ENCODE assay signal across 16 cellular contexts in genomic region chr17:81082177-81083073, GRCh38. TPM values are rescaled to one million over a fixed set of nuclear protein-coding genes. Genes with fewer than 3 reads are reported as not detected.
A peak's percentile ranks its signal among the peaks of the same experiment; 100 is the strongest.
DNase-seq lines count a peak whose midpoint lies in the region; ATAC-seq and TF ChIP-seq lines count a peak whose summit lies in the region.
"Had no signal": no experiment of that assay in that cellular context is flagged by ENCODE, and none has a peak within 500 bp of the region (broad histone marks: within the 10 kb centered on the region; RNA-seq: fewer than 3 reads in every experiment).

No MANE protein-coding gene starts in this region.

- H3K4me1 ChIP-seq in esophagus squamous epithelium, result peaks cover 29 to 77% (median 47%) of the 10 kb centered on the region in 3 donors
- H3K4me1 ChIP-seq in lower lobe of right lung, result peaks cover 53% of the 10 kb centered on the region

- CTCF ChIA-PET in activated CD4-positive, alpha-beta memory T cell treated with anti-CD3 and anti-CD28 coated beads for 36 hours (lab: Charles Lee), result no interaction called here

- TF ChIP-seq POLR2A in esophagus squamous epithelium (IDR thresholded peaks at IDR 0.05), result no peak

- no peak overlapping the region for H3K4me3 Mint-ChIP-seq in stimulated activated effector memory CD8-positive, alpha-beta T cell treated with anti-CD3 and anti-CD28 coated beads, Interleukin-12 subunit alpha, Interleukin-12 subunit beta, amount 100 ng/mL, for 72 hours
- H3K4me3 Mint-ChIP-seq in activated CD4-positive, alpha-beta memory T cell treated with anti-CD3 and anti-CD28 coated beads for 36 hours, result no peak overlapping the region
- H3K4me3 Mint-ChIP-seq: B cell had no signal

- POLR2A ChIA-PET in activated CD4-positive, alpha-beta memory T cell treated with anti-CD3 and anti-CD28 coated beads for 36 hours (lab: Charles Lee), result no interaction called here

- WGBS in esophagus squamous epithelium, 2 donors, result 49 to 64% methylated on average over 13 to 14 of the region's 33 CpGs

- H3K9me3 ChIP-seq in esophagus squamous epithelium (no peaks in the 10 kb centered on the region), lower lobe of right lung (no peaks in the 10 kb centered on the region)

- no peaks in the 10 kb centered on the region for H3K9me3 Mint-ChIP-seq in stimulated activated effector memory CD8-positive, alpha-beta T cell treated with anti-CD3 and anti-CD28 coated beads, Interleukin-12 subunit alpha, Interleukin-12 subunit beta, amount 100 ng/mL, for 72 hours
- no peaks in the 10 kb centered on the region for H3K9me3 Mint-ChIP-seq in activated CD4-positive, alpha-beta memory T cell treated with anti-CD3 and anti-CD28 coated beads for 36 hours

- H3K27ac ChIP-seq in angular gyrus (ENCODE audit: low read depth, low read length) (peak overlapping the region; percentile 53), esophagus squamous epithelium (peak overlapping the region; percentile 80 to 93 (median 84)), lower lobe of right lung (peak overlapping the region; percentile 87)

- intact Hi-C loops in esophagus squamous epithelium (cut with DNase I), result no loop called here
- intact Hi-C loops in lower lobe of right lung (cut with DNase I), result no loop called here
- intact Hi-C loops in activated CD4-positive, alpha-beta memory T cell treated with anti-CD3 and anti-CD28 coated beads for 36 hours (cut with micrococcal nuclease), result no loop called here

- H3K4me1 Mint-ChIP-seq in stimulated activated effector memory CD8-positive, alpha-beta T cell treated with anti-CD3 and anti-CD28 coated beads, Interleukin-12 subunit alpha, Interleukin-12 subunit beta, amount 100 ng/mL, for 72 hours, result peaks cover 13% of the 10 kb centered on the region
- no peaks in the 10 kb centered on the region for H3K4me1 Mint-ChIP-seq in activated CD4-positive, alpha-beta memory T cell treated with anti-CD3 and anti-CD28 coated beads for 36 hours (ENCODE audit: low read depth)
- H3K4me1 Mint-ChIP-seq: B cell had no signal

- no peaks in the 10 kb centered on the region for H3K27me3 ChIP-seq in esophagus squamous epithelium
- no peaks in the 10 kb centered on the region for H3K27me3 ChIP-seq in lower lobe of right lung (ENCODE audit: low read depth)

- TF ChIP-seq CTCF in esophagus squamous epithelium (IDR thresholded peaks at IDR 0.05), result no peak
- TF ChIP-seq CTCF in lower lobe of right lung (IDR thresholded peaks at IDR 0.05), result no peak

- H3K27ac Mint-ChIP-seq in stimulated activated effector memory CD8-positive, alpha-beta T cell treated with anti-CD3 and anti-CD28 coated beads, Interleukin-12 subunit alpha, Interleukin-12 subunit beta, amount 100 ng/mL, for 72 hours, result peak overlapping the region; percentile 43
- no peak overlapping the region for H3K27ac Mint-ChIP-seq in activated CD4-positive, alpha-beta memory T cell treated with anti-CD3 and anti-CD28 coated beads for 36 hours
- H3K27ac Mint-ChIP-seq: B cell had no signal

- ATAC-seq in lower lobe of right lung (peak; percentile 71 to 83), GM19467 (IDR thresholded peaks at IDR 0.05; ENCODE audit: unreplicated experiment) (no peak), HG02884 (IDR thresholded peaks at IDR 0.05; ENCODE audit: unreplicated experiment) (no peak)
- ATAC-seq in stimulated activated effector memory CD8-positive, alpha-beta T cell treated with anti-CD3 and anti-CD28 coated beads, Interleukin-12 subunit alpha, Interleukin-12 subunit beta, amount 100 ng/mL, for 72 hours, result no peak

- no peaks in the 10 kb centered on the region for H3K36me3 Mint-ChIP-seq in stimulated activated effector memory CD8-positive, alpha-beta T cell treated with anti-CD3 and anti-CD28 coated beads, Interleukin-12 subunit alpha, Interleukin-12 subunit beta, amount 100 ng/mL, for 72 hours
- no peaks in the 10 kb centered on the region for H3K36me3 Mint-ChIP-seq in activated CD4-positive, alpha-beta memory T cell treated with anti-CD3 and anti-CD28 coated beads for 36 hours

- H3K4me3 ChIP-seq in esophagus squamous epithelium, result no peak overlapping the region
- H3K4me3 ChIP-seq in lower lobe of right lung, result no peak overlapping the region

- H3K36me3 ChIP-seq in esophagus squamous epithelium, result peaks cover 0 to 80% (median 4%) of the 10 kb centered on the region in 3 donors
- H3K36me3 ChIP-seq in lower lobe of right lung, result peaks cover 36% of the 10 kb centered on the region

- no peak for DNase-seq in esophagus squamous epithelium (lab: John Stamatoyannopoulos, UW)
- peak; percentile 80 for DNase-seq in lower lobe of right lung
- no peak for DNase-seq in stimulated activated effector memory CD8-positive, alpha-beta T cell treated with anti-CD3 and anti-CD28 coated beads, Interleukin-12 subunit alpha, Interleukin-12 subunit beta, amount 100 ng/mL, for 72 hours (ENCODE audit: low spot score in 2 of 2)
- DNase-seq in activated CD4-positive, alpha-beta memory T cell treated with anti-CD3 and anti-CD28 coated beads for 36 hours, result no peak
- DNase-seq in activated T-cell treated with anti-CD3 and anti-CD28 coated beads for 4 hours, result no peak
- DNase-seq: activated CD4-positive, alpha-beta T cell treated with anti-CD3 and anti-CD28 coated beads, Interleukin-2, amount 50 U/mL, for 48 hours; activated effector memory CD4-positive, alpha-beta T cell treated with anti-CD3 and anti-CD28 coated beads, Interleukin-2, amount 50 U/mL, for 16 hours; cerebellar nuclear complex; DMS79 treated with DMSO at 0.1 percent for 48 hours; KG1; NCI-H510A; T-helper 9 cell had no signal

- H3K27me3 Mint-ChIP-seq in activated CD4-positive, alpha-beta memory T cell treated with anti-CD3 and anti-CD28 coated beads for 36 hours, result no peaks in the 10 kb centered on the region
- H3K27me3 Mint-ChIP-seq: B cell had no signal

RNA-seq across cellular contexts. Expression of gene BAIAP2, which starts 47.5 kb away (rescaled TPM):
- total RNA-seq in esophagus squamous epithelium (100 to 1,000 TPM in 3 of 4 donors, 10 to 100 TPM in 1; 87.8 to 175 (median 105) TPM), lower lobe of right lung (119 TPM)
- 1 to 10 TPM; 3.3 to 3.6 TPM for total RNA-seq in activated CD4-positive, alpha-beta memory T cell treated with anti-CD3 and anti-CD28 coated beads for 36 hours

Comparison
In these comparisons a context has a peak if more than half of its experiments do, and no peak if none do; other contexts are left out.
1. ATAC-seq: peak in lower lobe of right lung (2 of 2); none in stimulated activated effector memory CD8-positive, alpha-beta T cell treated with anti-CD3 and anti-CD28 coated beads, Interleukin-12 subunit alpha, Interleukin-12 subunit beta, amount 100 ng/mL, for 72 hours (single experiment), GM19467 (single experiment) and HG02884 (single experiment).
2. RNA of gene BAIAP2, which starts 47.5 kb away (total RNA-seq): 119 TPM in lower lobe of right lung (single experiment) and 87.8 to 175 TPM in esophagus squamous epithelium; 3.3 to 3.6 TPM in activated CD4-positive, alpha-beta memory T cell treated with anti-CD3 and anti-CD28 coated beads for 36 hours; every median in the first group is over 10 times any median in the second.
3. Peak in every context shown above with its lines, with median percentiles within 50 percentile points of each other: H3K27ac ChIP-seq.